ENCODE assay signal across 20 cellular contexts in genomic region chr2:119553687-119554344, GRCh38. TPM values are rescaled to one million over a fixed set of nuclear protein-coding genes. Genes with fewer than 3 reads are reported as not detected.
DNase-seq lines count a peak whose midpoint lies in the region; ATAC-seq and TF ChIP-seq lines count a peak whose summit lies in the region.
"Had no signal": no experiment of that assay in that cellular context is flagged by ENCODE, and none has a peak within 500 bp of the region (broad histone marks: within the 10 kb centered on the region; RNA-seq: fewer than 3 reads in every experiment).

No MANE protein-coding gene starts in this region.

- TF ChIP-seq EP300 in esophagus muscularis mucosa (IDR thresholded peaks at IDR 0.05), result no peak

- H3K27ac ChIP-seq in esophagus muscularis mucosa (replicated peaks in 1 of 4) (no peak overlapping the region), lung (ENCODE audit: low read depth in 1 of 2, low read length in 1 of 2) (peak overlapping the region in 1 of 2 donors; percentile 55), upper lobe of right lung (peak overlapping the region; percentile 51)

- WGBS in esophagus muscularis mucosa, result 80% methylated on average over 7 of the region's 7 CpGs
- 66 to 84% methylated on average over 7 of the region's 7 CpGs for WGBS in lung, 2 donors

- H3K36me3 ChIP-seq in esophagus muscularis mucosa (no peaks in the 10 kb centered on the region), lung (ENCODE audit: control insufficient read depth in 2 of 2, insufficient read depth in 2 of 2, low read length in 2 of 2) (peaks cover 0 to 2% of the 10 kb centered on the region in 2 donors), upper lobe of right lung (no peaks in the 10 kb centered on the region)

- DNase-seq in esophagus muscularis mucosa (ENCODE audit: extremely low spot score), result peak; percentile 21
- DNase-seq in left kidney (ENCODE audit: low read depth, low spot score), result peak; percentile 24
- no peak for DNase-seq in lung (ENCODE audit: low spot score)
- no peak for DNase-seq in upper lobe of right lung
- no peak for DNase-seq in Right ventricle myocardium superior
- DNase-seq in NOMO-1 (lab: John Stamatoyannopoulos, UW; ENCODE audit: unreplicated experiment in 2 of 2), result no peak
- DNase-seq in hippocampal formation (lab: John Stamatoyannopoulos, UW), result no peak
- DNase-seq: ACHN, C1 segment of cervical spinal cord, DMS79, GOT3, KG1, NCI-H1694 treated with DMSO at 0.1 percent for 48 hours, NCI-H2107, NCI-H510A treated with DMSO at 0.1 percent for 48 hours, NCI-H774, SHP77 treated with DMSO at 0.1 percent for 48 hours, SK-N-SH had no signal

- no peaks in the 10 kb centered on the region for H3K27me3 ChIP-seq in esophagus muscularis mucosa
- H3K27me3 ChIP-seq in lung (ENCODE audit: control insufficient read depth, insufficient read depth), result no peaks in the 10 kb centered on the region
- no peaks in the 10 kb centered on the region for H3K27me3 ChIP-seq in upper lobe of right lung

- TF ChIP-seq CTCF in esophagus muscularis mucosa (IDR thresholded peaks at IDR 0.05), result no peak
- no peak for TF ChIP-seq CTCF in lung (IDR thresholded peaks at IDR 0.05; ENCODE audit: control extremely low read depth, extremely low read depth)
- TF ChIP-seq CTCF in upper lobe of right lung (IDR thresholded peaks at IDR 0.05), result no peak

- intact Hi-C loops in esophagus muscularis mucosa (cut with DNase I) (no loop called here), upper lobe of right lung (cut with DNase I) (no loop called here), Right ventricle myocardium superior (cut with DNase I) (no loop called here)

- H3K4me3 ChIP-seq in esophagus muscularis mucosa, result no peak overlapping the region
- H3K4me3 ChIP-seq in lung, result no peak overlapping the region
- H3K4me3 ChIP-seq in upper lobe of right lung, result no peak overlapping the region

- peaks cover 0 to 5% (median 2%) of the 10 kb centered on the region in 4 donors for H3K4me1 ChIP-seq in esophagus muscularis mucosa
- H3K4me1 ChIP-seq in lung (ENCODE audit: control insufficient read depth in 2 of 2, insufficient read depth in 2 of 2, low read length in 2 of 2), result peaks cover 0 to 7% of the 10 kb centered on the region in 2 donors
- H3K4me1 ChIP-seq in upper lobe of right lung, result peaks cover 11% of the 10 kb centered on the region

- no peak for TF ChIP-seq POLR2A in esophagus muscularis mucosa (IDR thresholded peaks at IDR 0.05; ENCODE audit: low read depth)

- no peaks in the 10 kb centered on the region for H3K9me3 ChIP-seq in esophagus muscularis mucosa
- no peaks in the 10 kb centered on the region for H3K9me3 ChIP-seq in lung (ENCODE audit: control insufficient read depth in 2 of 2, insufficient read depth in 1 of 2, low read length in 1 of 2)
- no peaks in the 10 kb centered on the region for H3K9me3 ChIP-seq in upper lobe of right lung
- H3K9me3 ChIP-seq: SK-N-SH had no signal

- ATAC-seq in lung (ENCODE audit: insufficient read depth, low FRiP score) (peak; percentile 15), upper lobe of right lung (peak; percentile 18), Right ventricle myocardium superior (ENCODE audit: poor library complexity) (no peak)
- ATAC-seq: HCT116 had no signal

RNA-seq across cellular contexts. Expression of gene CFAP221, which starts 9.6 kb away (rescaled TPM):
- total RNA-seq in esophagus muscularis mucosa, result under 1 TPM; 0.17 to 0.97 (median 0.29) TPM
- 10 to 100 TPM; 42.4 to 63.5 TPM for total RNA-seq in lung
- polyA plus RNA-seq in lung, result 10 to 100 TPM in 1 of 2 donors, 1 to 10 TPM in 1; 8.6 to 16.2 TPM
- 26.3 TPM for total RNA-seq in upper lobe of right lung
- 0.67 TPM for total RNA-seq in Right ventricle myocardium superior
- total RNA-seq: RPMI7951 had no signal

RNA-seq across cellular contexts. Expression of gene SCTR, which starts 29.5 kb away (rescaled TPM):
- not detected for total RNA-seq in esophagus muscularis mucosa
- total RNA-seq in lung, result 10 to 100 TPM; 22.3 to 42.7 TPM
- 10 to 100 TPM in 1 of 2 donors, 1 to 10 TPM in 1; 4.6 to 33.8 TPM for polyA plus RNA-seq in lung
- total RNA-seq in upper lobe of right lung, result 21.0 TPM
- total RNA-seq in Right ventricle myocardium superior, result 0.43 TPM
- total RNA-seq: RPMI7951 had no signal
- polyA plus RNA-seq: SK-N-SH had no signal

Comparison
In these comparisons a context has a peak if more than half of its experiments do, and no peak if none do; other contexts are left out.
1. DNase-seq: peak in esophagus muscularis mucosa (single experiment) and left kidney (single experiment); none in lung (single experiment), upper lobe of right lung (single experiment), Right ventricle myocardium superior (single experiment), NOMO-1 (0 of 2) and hippocampal formation (0 of 2).
2. RNA of gene CFAP221, which starts 9.6 kb away (total RNA-seq): 42.4 to 63.5 TPM in lung and 26.3 TPM in upper lobe of right lung (single experiment); 0.67 TPM in Right ventricle myocardium superior (single experiment) and 0.17 to 0.97 TPM in esophagus muscularis mucosa; every median in the first group is over 10 times any median in the second.
3. RNA of gene SCTR, which starts 29.5 kb away (total RNA-seq): 22.3 to 42.7 TPM in lung and 21.0 TPM in upper lobe of right lung (single experiment); 0.43 TPM in Right ventricle myocardium superior (single experiment) and not detected in esophagus muscularis mucosa; every median in the first group is over 10 times any median in the second.